10 cellular contexts compared by ENCODE assay signal in the genomic region with DNA sequence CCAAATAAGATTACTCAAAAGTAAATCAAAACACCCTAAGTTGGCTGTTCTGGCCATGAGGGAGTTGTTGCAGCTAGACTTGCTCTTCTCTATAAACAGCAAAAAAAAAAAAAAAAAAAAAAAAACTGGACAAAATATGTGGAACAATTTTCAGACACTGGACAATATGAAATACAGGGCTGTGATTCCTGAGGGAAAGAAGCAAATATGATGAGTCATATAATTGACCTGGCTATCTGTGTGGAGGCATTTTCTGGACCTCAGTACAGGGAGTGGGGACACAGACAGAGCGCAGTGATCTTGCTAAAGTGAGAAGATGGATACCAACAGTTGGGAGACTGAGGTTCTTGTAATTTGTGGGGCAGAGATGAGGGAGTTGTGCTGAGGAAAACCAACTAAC.
"Had no signal": no experiment of that assay in that cellular context is flagged by ENCODE, and none has a peak within 500 bp of the region (broad histone marks: within the 10 kb centered on the region; RNA-seq: fewer than 3 reads in every experiment).

No MANE protein-coding gene starts in this region.

- H3K4me1 ChIP-seq: HAP-1 had no signal

- H3K4me3 ChIP-seq: GM23248, HAP-1 had no signal

- H3K9me3 ChIP-seq: HAP-1 had no signal

- H3K4me2 ChIP-seq: KMS-11 had no signal

- ATAC-seq: HCT116 had no signal

- DNase-seq: GM23248, GOT3, H7, HFFc6, IMR-90, KBM-7 had no signal

- H2AFZ ChIP-seq: GM23248 had no signal

- H3K9ac ChIP-seq: GM23248, KMS-11 had no signal

- H3K36me3 ChIP-seq: HAP-1 had no signal

- H3K27ac ChIP-seq: GM23248, HL-60, KMS-11 had no signal
